1 cellular context compared by ENCODE assay signal in genomic region chr16:88472637-88473205, GRCh38.
A peak's percentile ranks its signal among the peaks of the same experiment; 100 is the strongest.
TF ChIP-seq lines count a peak whose summit lies in the region.

No MANE protein-coding gene starts in this region.

TF ChIP-seq in K562, 482 proteins besides CTCF, POLR2A, EP300 and RAD21 (continues in another document):
- TF ChIP-seq, protein P1, sequence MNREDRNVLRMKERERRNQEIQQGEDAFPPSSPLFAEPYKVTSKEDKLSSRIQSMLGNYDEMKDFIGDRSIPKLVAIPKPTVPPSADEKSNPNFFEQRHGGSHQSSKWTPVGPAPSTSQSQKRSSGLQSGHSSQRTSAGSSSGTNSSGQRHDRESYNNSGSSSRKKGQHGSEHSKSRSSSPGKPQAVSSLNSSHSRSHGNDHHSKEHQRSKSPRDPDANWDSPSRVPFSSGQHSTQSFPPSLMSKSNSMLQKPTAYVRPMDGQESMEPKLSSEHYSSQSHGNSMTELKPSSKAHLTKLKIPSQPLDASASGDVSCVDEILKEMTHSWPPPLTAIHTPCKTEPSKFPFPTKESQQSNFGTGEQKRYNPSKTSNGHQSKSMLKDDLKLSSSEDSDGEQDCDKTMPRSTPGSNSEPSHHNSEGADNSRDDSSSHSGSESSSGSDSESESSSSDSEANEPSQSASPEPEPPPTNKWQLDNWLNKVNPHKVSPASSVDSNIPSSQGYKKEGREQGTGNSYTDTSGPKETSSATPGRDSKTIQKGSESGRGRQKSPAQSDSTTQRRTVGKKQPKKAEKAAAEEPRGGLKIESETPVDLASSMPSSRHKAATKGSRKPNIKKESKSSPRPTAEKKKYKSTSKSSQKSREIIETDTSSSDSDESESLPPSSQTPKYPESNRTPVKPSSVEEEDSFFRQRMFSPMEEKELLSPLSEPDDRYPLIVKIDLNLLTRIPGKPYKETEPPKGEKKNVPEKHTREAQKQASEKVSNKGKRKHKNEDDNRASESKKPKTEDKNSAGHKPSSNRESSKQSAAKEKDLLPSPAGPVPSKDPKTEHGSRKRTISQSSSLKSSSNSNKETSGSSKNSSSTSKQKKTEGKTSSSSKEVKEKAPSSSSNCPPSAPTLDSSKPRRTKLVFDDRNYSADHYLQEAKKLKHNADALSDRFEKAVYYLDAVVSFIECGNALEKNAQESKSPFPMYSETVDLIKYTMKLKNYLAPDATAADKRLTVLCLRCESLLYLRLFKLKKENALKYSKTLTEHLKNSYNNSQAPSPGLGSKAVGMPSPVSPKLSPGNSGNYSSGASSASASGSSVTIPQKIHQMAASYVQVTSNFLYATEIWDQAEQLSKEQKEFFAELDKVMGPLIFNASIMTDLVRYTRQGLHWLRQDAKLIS (CRISPR knock-in tag; IDR thresholded peaks at IDR 0.05) = no peak
- TF ChIP-seq, protein P2, sequence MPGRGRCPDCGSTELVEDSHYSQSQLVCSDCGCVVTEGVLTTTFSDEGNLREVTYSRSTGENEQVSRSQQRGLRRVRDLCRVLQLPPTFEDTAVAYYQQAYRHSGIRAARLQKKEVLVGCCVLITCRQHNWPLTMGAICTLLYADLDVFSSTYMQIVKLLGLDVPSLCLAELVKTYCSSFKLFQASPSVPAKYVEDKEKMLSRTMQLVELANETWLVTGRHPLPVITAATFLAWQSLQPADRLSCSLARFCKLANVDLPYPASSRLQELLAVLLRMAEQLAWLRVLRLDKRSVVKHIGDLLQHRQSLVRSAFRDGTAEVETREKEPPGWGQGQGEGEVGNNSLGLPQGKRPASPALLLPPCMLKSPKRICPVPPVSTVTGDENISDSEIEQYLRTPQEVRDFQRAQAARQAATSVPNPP (IDR thresholded peaks at IDR 0.05; ENCODE audit: borderline replicate concordance, insufficient read depth, insufficient read length) = no peak
- TF ChIP-seq ZNF395 (CRISPR knock-in tag; IDR thresholded peaks at IDR 0.05) (no peak), U2AF1 (optimal IDR thresholded peaks at IDR 0.05; ENCODE audit: low read depth, low read length) (no peak), ZFX (CRISPR knock-in tag; IDR thresholded peaks at IDR 0.05) (0 out of 2 replicates have a peak, but pooled peaks have one; percentile 25), STAT5B (CRISPR knock-in tag; IDR thresholded peaks at IDR 0.05) (no peak), UBTF (IDR thresholded peaks at IDR 0.05; ENCODE audit: borderline replicate concordance in 1 of 2, low read depth in 2 of 2, low read length in 2 of 2) (0 out of 4 replicates have a peak, but pooled peaks of 1 of the 2 experiments have one; percentile 28), CCAR2 (IDR thresholded peaks at IDR 0.05; ENCODE audit: low read depth, low read length) (no peak), ZBTB7A (IDR thresholded peaks at IDR 0.05; ENCODE audit: borderline replicate concordance, control insufficient read depth, low read depth, low read length) (peak; percentile 58; the same call in 1 of the 2 replicates), ZNF41 (CRISPR knock-in tag; conservative IDR thresholded peaks at IDR 0.05) (peak; percentile 87), SMC3 (conservative IDR thresholded peaks at IDR 0.05; ENCODE audit: insufficient read depth, low read depth, low read length) (no peak), POLR2G (IDR thresholded peaks at IDR 0.05; ENCODE audit: low read depth, low read length) (peak; percentile 39), CXXC5 (CRISPR knock-in tag; IDR thresholded peaks at IDR 0.05) (0 out of 2 replicates have a peak, but pooled peaks have one; percentile 7), SIX5 (IDR thresholded peaks at IDR 0.05; ENCODE audit: borderline replicate concordance in 1 of 2, insufficient read depth in 1 of 2, low read depth in 1 of 2, low read length in 2 of 2) (no peak), ZBTB33 (CRISPR knock-in tag; IDR thresholded peaks at IDR 0.05) (peak; percentile 54; the same call in 1 of the 2 replicates), CBX8 (IDR thresholded peaks at IDR 0.05; ENCODE audit: borderline replicate concordance, extremely low read depth, low read depth, low read length, poor library complexity, severe bottlenecking) (no peak), TSHZ1 (CRISPR knock-in tag; IDR thresholded peaks at IDR 0.05) (no peak), ZNF140 (CRISPR knock-in tag; IDR thresholded peaks at IDR 0.05) (no peak), NFIX (CRISPR knock-in tag; IDR thresholded peaks at IDR 0.05; ENCODE audit: low read depth) (no peak), HNRNPLL (IDR thresholded peaks at IDR 0.05; ENCODE audit: low read depth, low read length, poor library complexity, severe bottlenecking) (no peak), ERF (CRISPR knock-in tag; IDR thresholded peaks at IDR 0.05) (no peak), LCOR (CRISPR knock-in tag; IDR thresholded peaks at IDR 0.05) (no peak), FOXP4 (CRISPR knock-in tag; IDR thresholded peaks at IDR 0.05; ENCODE audit: borderline replicate concordance) (no peak), HMG20B (CRISPR knock-in tag; IDR thresholded peaks at IDR 0.05) (no peak), ZNF146 (CRISPR knock-in tag; IDR thresholded peaks at IDR 0.05; ENCODE audit: unreplicated experiment) (no peak), MEF2A (IDR thresholded peaks at IDR 0.05; ENCODE audit: control insufficient read depth, low read depth, low read length) (no peak)
- TF ChIP-seq, protein P3, sequence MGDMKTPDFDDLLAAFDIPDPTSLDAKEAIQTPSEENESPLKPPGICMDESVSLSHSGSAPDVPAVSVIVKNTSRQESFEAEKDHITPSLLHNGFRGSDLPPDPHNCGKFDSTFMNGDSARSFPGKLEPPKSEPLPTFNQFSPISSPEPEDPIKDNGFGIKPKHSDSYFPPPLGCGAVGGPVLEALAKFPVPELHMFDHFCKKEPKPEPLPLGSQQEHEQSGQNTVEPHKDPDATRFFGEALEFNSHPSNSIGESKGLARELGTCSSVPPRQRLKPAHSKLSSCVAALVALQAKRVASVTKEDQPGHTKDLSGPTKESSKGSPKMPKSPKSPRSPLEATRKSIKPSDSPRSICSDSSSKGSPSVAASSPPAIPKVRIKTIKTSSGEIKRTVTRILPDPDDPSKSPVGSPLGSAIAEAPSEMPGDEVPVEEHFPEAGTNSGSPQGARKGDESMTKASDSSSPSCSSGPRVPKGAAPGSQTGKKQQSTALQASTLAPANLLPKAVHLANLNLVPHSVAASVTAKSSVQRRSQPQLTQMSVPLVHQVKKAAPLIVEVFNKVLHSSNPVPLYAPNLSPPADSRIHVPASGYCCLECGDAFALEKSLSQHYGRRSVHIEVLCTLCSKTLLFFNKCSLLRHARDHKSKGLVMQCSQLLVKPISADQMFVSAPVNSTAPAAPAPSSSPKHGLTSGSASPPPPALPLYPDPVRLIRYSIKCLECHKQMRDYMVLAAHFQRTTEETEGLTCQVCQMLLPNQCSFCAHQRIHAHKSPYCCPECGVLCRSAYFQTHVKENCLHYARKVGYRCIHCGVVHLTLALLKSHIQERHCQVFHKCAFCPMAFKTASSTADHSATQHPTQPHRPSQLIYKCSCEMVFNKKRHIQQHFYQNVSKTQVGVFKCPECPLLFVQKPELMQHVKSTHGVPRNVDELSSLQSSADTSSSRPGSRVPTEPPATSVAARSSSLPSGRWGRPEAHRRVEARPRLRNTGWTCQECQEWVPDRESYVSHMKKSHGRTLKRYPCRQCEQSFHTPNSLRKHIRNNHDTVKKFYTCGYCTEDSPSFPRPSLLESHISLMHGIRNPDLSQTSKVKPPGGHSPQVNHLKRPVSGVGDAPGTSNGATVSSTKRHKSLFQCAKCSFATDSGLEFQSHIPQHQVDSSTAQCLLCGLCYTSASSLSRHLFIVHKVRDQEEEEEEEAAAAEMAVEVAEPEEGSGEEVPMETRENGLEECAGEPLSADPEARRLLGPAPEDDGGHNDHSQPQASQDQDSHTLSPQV (IDR thresholded peaks at IDR 0.05) = 0 out of 2 replicates have a peak, but pooled peaks have one; percentile 2
